In genomic region chr7:51543801-51544553, GRCh38 we compare ENCODE assay signal across 1 cellular context.
TF ChIP-seq lines count a peak whose summit lies in the region.

No MANE protein-coding gene starts in this region.

TF ChIP-seq in H1, 55 proteins besides CTCF, POLR2A, EP300 and RAD21 (continued from another document):
- TF ChIP-seq USF2 (IDR thresholded peaks at IDR 0.05; ENCODE audit: low read length) (no peak), BRCA1 (IDR thresholded peaks at IDR 0.05; ENCODE audit: low read depth, low read length) (no peak), EZH2 (IDR thresholded peaks at IDR 0.05; ENCODE audit: low read depth, low read length, severe bottlenecking) (no peak), SUZ12 (IDR thresholded peaks at IDR 0.05; ENCODE audit: low read length) (no peak), KDM1A (IDR thresholded peaks at IDR 0.05; ENCODE audit: borderline replicate concordance, low read length) (no peak), FOSL1 (IDR thresholded peaks at IDR 0.05; ENCODE audit: insufficient read depth, low read depth, low read length) (no peak), JUND (IDR thresholded peaks at IDR 0.05; ENCODE audit: low read length) (no peak), SP1 (IDR thresholded peaks at IDR 0.05; ENCODE audit: low read depth, low read length) (no peak)
